18 cellular contexts compared by ENCODE assay signal in genomic region chr2:215314896-215315295, GRCh38. TPM values are rescaled to one million over a fixed set of nuclear protein-coding genes. Genes with fewer than 3 reads are reported as not detected.
DNase-seq lines count a peak whose midpoint lies in the region; ATAC-seq, FAIRE-seq and TF ChIP-seq lines count a peak whose summit lies in the region.
"Had no signal": no experiment of that assay in that cellular context is flagged by ENCODE, and none has a peak within 500 bp of the region (broad histone marks: within the 10 kb centered on the region; RNA-seq: fewer than 3 reads in every experiment).

No MANE protein-coding gene starts in this region.

- 0 out of 2 replicates have a peak, but pooled peaks cover 3% of the 10 kb centered on the region for H3F3A ChIP-seq in Loucy (ENCODE audit: low read depth)

- H2AFZ ChIP-seq in HepG2 (ENCODE audit: low read length), result no peak overlapping the region
- no peak overlapping the region for H2AFZ ChIP-seq in Loucy (ENCODE audit: low read length)

- ATAC-seq in HepG2 (no peak), right lobe of liver (no peak), HG03439 (IDR thresholded peaks at IDR 0.05; ENCODE audit: unreplicated experiment) (no peak), GM21515 (IDR thresholded peaks at IDR 0.05; ENCODE audit: unreplicated experiment) (no peak)
- no peak for ATAC-seq in stimulated activated naive CD8-positive, alpha-beta T cell treated with anti-CD3 and anti-CD28 coated beads, Interleukin-15, amount 100 ng/mL, for 72 hours
- ATAC-seq: lower lobe of right lung had no signal

- H3K9me3 Mint-ChIP-seq in stimulated activated naive CD8-positive, alpha-beta T cell treated with anti-CD3 and anti-CD28 coated beads, Interleukin-15, amount 100 ng/mL, for 72 hours, result no peaks in the 10 kb centered on the region

- peaks cover 10 to 27% of the 10 kb centered on the region in 2 experiments for H3K36me3 ChIP-seq in HepG2 (replicated peaks in 1 of 2; ENCODE audit: control insufficient read depth in 1 of 2, insufficient read depth in 2 of 2, low read length in 2 of 2)
- H3K36me3 ChIP-seq in right lobe of liver, result peaks cover 0 to 21% (median 5%) of the 10 kb centered on the region in 4 donors
- peaks cover 13% of the 10 kb centered on the region; the same call in 1 of the 2 replicates for H3K36me3 ChIP-seq in Loucy (ENCODE audit: insufficient read depth, low read length)
- peaks cover 3% of the 10 kb centered on the region for H3K36me3 ChIP-seq in bronchial epithelial cell (ENCODE audit: control insufficient read depth, insufficient read depth, low read length)
- H3K36me3 ChIP-seq: uterus had no signal

- intact Hi-C loops in HepG2 (cut with micrococcal nuclease; ENCODE audit: unreplicated experiment), result loop anchor here (5.0 kb wide), 1 partner anchor 517 kb away; no protein-coding TSS in a partner anchor
- intact Hi-C loops in right lobe of liver (cut with DNase I), result no loop called here

- H3K9ac ChIP-seq in HepG2 (ENCODE audit: insufficient read depth, low read depth, low read length) (no peak overlapping the region), Loucy (ENCODE audit: low read depth, low read length, poor library complexity, severe bottlenecking) (no peak overlapping the region)

- no peaks in the 10 kb centered on the region for H3K27me3 Mint-ChIP-seq in stimulated activated naive CD8-positive, alpha-beta T cell treated with anti-CD3 and anti-CD28 coated beads, Interleukin-15, amount 100 ng/mL, for 72 hours

- H3K27ac Mint-ChIP-seq in stimulated activated naive CD8-positive, alpha-beta T cell treated with anti-CD3 and anti-CD28 coated beads, Interleukin-15, amount 100 ng/mL, for 72 hours, result peak overlapping the region in 1 of 2 donors; percentile 91

- H3K27me3 ChIP-seq in HepG2 (ENCODE audit: control insufficient read depth in 1 of 2, insufficient read depth in 2 of 2, low read length in 2 of 2) (no peaks in the 10 kb centered on the region; a peak in 1 of 5 replicates), right lobe of liver (no peaks in the 10 kb centered on the region), Loucy (ENCODE audit: insufficient read depth, low read length, poor library complexity, severe bottlenecking) (no peaks in the 10 kb centered on the region), bronchial epithelial cell (ENCODE audit: control insufficient read depth, insufficient read depth, low read length) (no peaks in the 10 kb centered on the region)
- H3K27me3 ChIP-seq: Peyer's patch, uterus had no signal

- FAIRE-seq in HepG2 (lab: Jason Lieb, UNC), result no peak
- FAIRE-seq in bronchial epithelial cell (lab: Jason Lieb, UNC), result no peak
- FAIRE-seq: TTC549 had no signal

- H3K4me3 Mint-ChIP-seq in stimulated activated naive CD8-positive, alpha-beta T cell treated with anti-CD3 and anti-CD28 coated beads, Interleukin-15, amount 100 ng/mL, for 72 hours, result peak overlapping the region; percentile 42 to 51

- TF ChIP-seq EP300 in HepG2 (IDR thresholded peaks at IDR 0.05; ENCODE audit: low read depth in 2 of 2, low read length in 2 of 2) (no peak), HepG2 (CRISPR knock-in tag; IDR thresholded peaks at IDR 0.05; ENCODE audit: borderline replicate concordance) (no peak)

- H3K27ac ChIP-seq in HepG2 (ENCODE audit: extremely low read length, insufficient read depth, low read length), result no peak overlapping the region
- H3K27ac ChIP-seq in right lobe of liver, result no peak overlapping the region
- H3K27ac ChIP-seq: lower lobe of right lung, Peyer's patch, uterus had no signal

- H3K4me3 ChIP-seq in HepG2 (replicated peaks in 1 of 3; ENCODE audit: insufficient read depth in 1 of 3, low read depth in 2 of 3, low read length in 3 of 3) (no peak overlapping the region), right lobe of liver (no peak overlapping the region), Loucy (ENCODE audit: low read length, poor library complexity, severe bottlenecking) (no peak overlapping the region), bronchial epithelial cell (ENCODE audit: low read depth, low read length) (no peak overlapping the region)
- H3K4me3 ChIP-seq: lower lobe of right lung, Peyer's patch, uterus had no signal

- H4K20me1 ChIP-seq in HepG2 (ENCODE audit: insufficient read depth, low read length), result no peaks in the 10 kb centered on the region; the same call in 1 of the 2 replicates
- peaks cover 4% of the 10 kb centered on the region for H4K20me1 ChIP-seq in Loucy (ENCODE audit: insufficient read depth, low read length, poor library complexity, severe bottlenecking)

- BruUV-seq in HepG2 (replicated peaks; lab: Mats Ljungman, UMichigan), result no TSS peak

- TF ChIP-seq CTCF in HepG2 (CRISPR knock-in tag; IDR thresholded peaks at IDR 0.05) (no peak), right lobe of liver (IDR thresholded peaks at IDR 0.05) (no peak), Loucy (conservative IDR thresholded peaks at IDR 0.05; ENCODE audit: low read length) (no peak), bronchial epithelial cell (IDR thresholded peaks at IDR 0.05; ENCODE audit: insufficient read depth, low read length, severe bottlenecking) (no peak), GM10266 (IDR thresholded peaks at IDR 0.05; ENCODE audit: control insufficient read depth, insufficient read depth, low read depth, missing control alignments) (no peak)

- CTCF ChIA-PET in HepG2 (lab: Yijun Ruan, JAX; ENCODE audit: low intra/inter-chr PET ratio, low total read pairs), result no interaction called here

- H3K9me3 ChIP-seq in HepG2 (ENCODE audit: low read length), result no peaks in the 10 kb centered on the region
- H3K9me3 ChIP-seq in right lobe of liver, result no peaks in the 10 kb centered on the region
- no peaks in the 10 kb centered on the region for H3K9me3 ChIP-seq in Loucy (ENCODE audit: insufficient read depth, low read depth, low read length)
- H3K9me3 ChIP-seq: lower lobe of right lung, Peyer's patch, uterus had no signal

- H3K4me1 ChIP-seq in HepG2 (ENCODE audit: insufficient read depth, low read length), result peaks cover 53% of the 10 kb centered on the region
- peaks cover 0 to 5% (median 2%) of the 10 kb centered on the region in 4 donors for H3K4me1 ChIP-seq in right lobe of liver
- H3K4me1 ChIP-seq in Loucy (ENCODE audit: insufficient read depth, low read length, poor library complexity, severe bottlenecking), result peaks cover 19% of the 10 kb centered on the region

- TF ChIP-seq POLR2A in HepG2 (IDR thresholded peaks at IDR 0.05; ENCODE audit: insufficient read depth in 1 of 2, low read depth in 2 of 2, low read length in 2 of 2), result no peak
- TF ChIP-seq POLR2A in right lobe of liver (IDR thresholded peaks at IDR 0.05), result no peak

- in situ Hi-C loops in HepG2 (cut with HindIII; ENCODE audit: extremely low pct_ligation_motif_present, low pct_unique_long_range_greater_than_20kb), result no loop called here

- no peaks in the 10 kb centered on the region for H3K9me2 ChIP-seq in Loucy (replicated peaks; ENCODE audit: low read depth, low read length)

- DNase-seq in HepG2 (ENCODE audit: low spot score), result no peak
- no peak for DNase-seq in right lobe of liver
- peak; percentile 15 for DNase-seq in bronchial epithelial cell (ENCODE audit: low read depth)
- no peak for DNase-seq in stimulated activated naive CD8-positive, alpha-beta T cell treated with anti-CD3 and anti-CD28 coated beads, Interleukin-15, amount 100 ng/mL, for 72 hours
- DNase-seq in GM10266 (ENCODE audit: extremely low spot score), result no peak
- DNase-seq: amygdala; central memory CD4-positive, alpha-beta T cell; DMS 273 treated with DMSO at 0.1 percent for 48 hours; head of caudate nucleus; lower lobe of right lung; Peyer's patch; posterior cingulate gyrus; stimulated activated CD4-positive, alpha-beta T cell treated with anti-CD3 and anti-CD28 coated beads, Interleukin-2, amount 100 ng/mL, for 24 hours; uterus had no signal

- POLR2A ChIA-PET in HepG2 (lab: Yijun Ruan, JAX), result no interaction called here

- 98% methylated on average over 1 of the region's 1 CpG for WGBS in HepG2 (ENCODE audit: low lambda C conversion rate)
- 100% methylated on average over 1 of the region's 1 CpG for WGBS in right lobe of liver (ENCODE audit: insufficient coverage, low coverage, low lambda C conversion rate, missing lambda C conversion rate)

- TF ChIP-seq RAD21 in HepG2 (CRISPR knock-in tag; IDR thresholded peaks at IDR 0.05), result no peak

- H3K79me2 ChIP-seq in HepG2 (ENCODE audit: insufficient read depth, low read length) (peaks cover 44% of the 10 kb centered on the region), Loucy (ENCODE audit: insufficient read depth, low read length) (peaks cover 70% of the 10 kb centered on the region)

- H3K4me2 ChIP-seq in HepG2 (ENCODE audit: low read depth, low read length), result no peak overlapping the region
- H3K4me2 ChIP-seq in Loucy (ENCODE audit: low read depth, low read length, poor library complexity, severe bottlenecking), result peak overlapping the region; percentile 27

- peaks cover 43% of the 10 kb centered on the region for H3K4me1 Mint-ChIP-seq in stimulated activated naive CD8-positive, alpha-beta T cell treated with anti-CD3 and anti-CD28 coated beads, Interleukin-15, amount 100 ng/mL, for 72 hours

TF ChIP-seq in HepG2, 621 proteins besides CTCF, POLR2A, EP300 and RAD21 (continues in another document):
- no peak for TF ChIP-seq ZNF460 (CRISPR knock-in tag; IDR thresholded peaks at IDR 0.05; ENCODE audit: borderline replicate concordance)

RNA-seq across cellular contexts. Expression of gene ATIC, which starts 3.0 kb away (rescaled TPM):
- total RNA-seq in HepG2 (2016; rRNA removed; fragmentation: Illumina TruSeq; extraction: Trizol), result 89.8 and 276 TPM in 2 replicates
- 41.3 and 50.0 TPM in 2 replicates for total RNA-seq in HepG2 (2016; cell fraction: cytosol; rRNA removed; fragmentation: Illumina TruSeq; extraction: Trizol; ENCODE audit: low read depth)
- total RNA-seq in HepG2 (2016; cell fraction: insoluble cytoplasmic fraction; rRNA removed; fragmentation: Illumina TruSeq; extraction: Trizol), result 74.0 and 293 TPM in 2 replicates
- 89.3 and 106 TPM in 2 replicates for total RNA-seq in HepG2 (2016; cell fraction: membrane; rRNA removed; fragmentation: Illumina TruSeq; extraction: Trizol)
- total RNA-seq in HepG2 (2016; cell fraction: nucleus; rRNA removed; fragmentation: Illumina TruSeq; extraction: Trizol), result 158 and 178 TPM in 2 replicates
- polyA plus RNA-seq in HepG2 (2011; rRNA removed), result 140 and 146 TPM in 2 replicates
- polyA plus RNA-seq in HepG2 (2011; cell fraction: cytosol; rRNA removed), result 118 and 158 TPM in 2 replicates
- 146 and 172 TPM in 2 replicates for polyA plus RNA-seq in HepG2 (2011; cell fraction: nucleus; rRNA removed)
- polyA plus RNA-seq in HepG2 (2012), result 332 and 337 TPM in 2 replicates
- 84.7 and 87.1 TPM in 2 replicates for polyA plus RNA-seq in HepG2 (2016; cell fraction: cytosol; fragmentation: Illumina TruSeq; extraction: Trizol; ENCODE audit: low read depth)
- 500 and 505 TPM in 2 replicates for polyA plus RNA-seq in HepG2 (2016; cell fraction: insoluble cytoplasmic fraction; fragmentation: Illumina TruSeq; extraction: Trizol; ENCODE audit: low read depth)
- 128 and 133 TPM in 2 replicates for polyA plus RNA-seq in HepG2 (2016; cell fraction: membrane; fragmentation: Illumina TruSeq; extraction: Trizol; ENCODE audit: low read depth)
- polyA plus RNA-seq in HepG2 (2016; cell fraction: nucleus; fragmentation: Illumina TruSeq; extraction: Trizol; ENCODE audit: insufficient read depth, low read depth), result 347 and 358 TPM in 2 replicates
- polyA minus RNA-seq in HepG2 (2011; rRNA and poly(A)+ RNA removed; ENCODE audit: low replicate concordance), result 138 and 191 TPM in 2 replicates
- polyA minus RNA-seq in HepG2 (2011; cell fraction: cytosol; rRNA and poly(A)+ RNA removed), result 177 and 194 TPM in 2 replicates
- polyA minus RNA-seq in HepG2 (2011; cell fraction: nucleus; rRNA and poly(A)+ RNA removed), result 127 and 162 TPM in 2 replicates
- 10 to 100 TPM; 38.8 to 57.3 (median 43.0) TPM for total RNA-seq in right lobe of liver
- total RNA-seq in bronchial epithelial cell, result 18.7 and 35.0 TPM in 2 replicates
